In the genomic region with DNA sequence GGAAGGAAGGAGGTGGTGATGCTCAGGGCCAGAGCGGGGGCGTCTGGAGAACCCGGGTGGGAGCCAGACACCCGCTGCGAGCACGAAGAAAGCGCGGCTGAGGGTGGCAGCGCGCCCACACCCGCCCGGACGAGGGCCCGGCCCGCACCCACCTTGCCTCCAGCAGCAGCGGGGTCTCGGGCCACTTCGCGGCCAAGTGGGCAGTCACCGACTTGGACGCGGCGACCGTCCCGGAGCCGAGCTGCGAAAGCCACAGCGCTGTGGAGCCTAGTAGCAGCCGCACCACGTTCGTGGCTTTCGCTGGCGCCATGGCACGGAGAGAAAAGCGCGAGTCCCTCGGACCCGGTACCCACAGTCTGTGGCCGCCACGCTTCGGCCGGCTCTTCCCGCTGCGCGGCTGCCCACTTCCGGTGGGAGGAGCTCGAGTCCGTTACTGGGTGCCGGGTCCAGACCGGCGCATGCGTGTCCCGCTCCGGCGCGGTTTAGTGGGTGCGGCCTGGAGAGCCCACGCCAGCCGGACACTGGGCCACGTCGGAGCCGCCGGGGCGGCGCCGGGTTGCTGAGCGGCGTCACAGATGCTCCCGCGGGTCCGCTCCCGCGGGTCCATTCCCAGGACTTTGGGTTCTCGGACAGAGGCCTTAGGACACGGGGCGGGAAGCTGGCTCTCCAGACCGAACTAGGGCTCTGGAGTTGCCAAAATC, we compare ENCODE assay signal across 8 cellular contexts. TPM values are rescaled to one million over a fixed set of nuclear protein-coding genes. Genes with fewer than 3 reads are reported as not detected.
A peak's percentile ranks its signal among the peaks of the same experiment; 100 is the strongest.
DNase-seq lines count a peak whose midpoint lies in the region; FAIRE-seq and TF ChIP-seq lines count a peak whose summit lies in the region.

A gene with protein sequence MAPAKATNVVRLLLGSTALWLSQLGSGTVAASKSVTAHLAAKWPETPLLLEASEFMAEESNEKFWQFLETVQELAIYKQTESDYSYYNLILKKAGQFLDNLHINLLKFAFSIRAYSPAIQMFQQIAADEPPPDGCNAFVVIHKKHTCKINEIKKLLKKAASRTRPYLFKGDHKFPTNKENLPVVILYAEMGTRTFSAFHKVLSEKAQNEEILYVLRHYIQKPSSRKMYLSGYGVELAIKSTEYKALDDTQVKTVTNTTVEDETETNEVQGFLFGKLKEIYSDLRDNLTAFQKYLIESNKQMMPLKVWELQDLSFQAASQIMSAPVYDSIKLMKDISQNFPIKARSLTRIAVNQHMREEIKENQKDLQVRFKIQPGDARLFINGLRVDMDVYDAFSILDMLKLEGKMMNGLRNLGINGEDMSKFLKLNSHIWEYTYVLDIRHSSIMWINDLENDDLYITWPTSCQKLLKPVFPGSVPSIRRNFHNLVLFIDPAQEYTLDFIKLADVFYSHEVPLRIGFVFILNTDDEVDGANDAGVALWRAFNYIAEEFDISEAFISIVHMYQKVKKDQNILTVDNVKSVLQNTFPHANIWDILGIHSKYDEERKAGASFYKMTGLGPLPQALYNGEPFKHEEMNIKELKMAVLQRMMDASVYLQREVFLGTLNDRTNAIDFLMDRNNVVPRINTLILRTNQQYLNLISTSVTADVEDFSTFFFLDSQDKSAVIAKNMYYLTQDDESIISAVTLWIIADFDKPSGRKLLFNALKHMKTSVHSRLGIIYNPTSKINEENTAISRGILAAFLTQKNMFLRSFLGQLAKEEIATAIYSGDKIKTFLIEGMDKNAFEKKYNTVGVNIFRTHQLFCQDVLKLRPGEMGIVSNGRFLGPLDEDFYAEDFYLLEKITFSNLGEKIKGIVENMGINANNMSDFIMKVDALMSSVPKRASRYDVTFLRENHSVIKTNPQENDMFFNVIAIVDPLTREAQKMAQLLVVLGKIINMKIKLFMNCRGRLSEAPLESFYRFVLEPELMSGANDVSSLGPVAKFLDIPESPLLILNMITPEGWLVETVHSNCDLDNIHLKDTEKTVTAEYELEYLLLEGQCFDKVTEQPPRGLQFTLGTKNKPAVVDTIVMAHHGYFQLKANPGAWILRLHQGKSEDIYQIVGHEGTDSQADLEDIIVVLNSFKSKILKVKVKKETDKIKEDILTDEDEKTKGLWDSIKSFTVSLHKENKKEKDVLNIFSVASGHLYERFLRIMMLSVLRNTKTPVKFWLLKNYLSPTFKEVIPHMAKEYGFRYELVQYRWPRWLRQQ (N-terminal part only) (minus strand): TSS at position 399 of the 701 bp plus-strand sequence. CDS start 89 bp downstream, at position 310.

- no CpG with 5 or more reads among the region's 77 CpGs for WGBS in H9 (ENCODE audit: extremely low coverage, insufficient read length, low lambda C conversion rate)
- WGBS in small intestine, 3 donors = 1 to 2% (median 1%) methylated on average over 76 to 77 of the region's 77 CpGs

- peaks cover 6 to 9% of the 10 kb centered on the region in 2 experiments for H3K9me3 Mint-ChIP-seq in H9

- peak within 1 kb of the TSS; percentile 87 to 95 (median 89); a peak in 6 of 7 replicates for H3K27ac Mint-ChIP-seq in H9

- H3K4me1 ChIP-seq in H9 (ENCODE audit: insufficient read depth, low read length) = no peaks in the 10 kb centered on the region; the same call in 1 of the 2 replicates
- H3K4me1 ChIP-seq in kidney (ENCODE audit: control insufficient read depth in 1 of 2, insufficient read depth in 1 of 2, low read depth in 1 of 2, low read length in 2 of 2) = no peaks in the 10 kb centered on the region
- no peaks in the 10 kb centered on the region for H3K4me1 ChIP-seq in small intestine (ENCODE audit: control insufficient read depth in 2 of 2, insufficient read depth in 1 of 2, low read depth in 1 of 2, low read length in 1 of 2)

- H3K4me2 ChIP-seq in H9 (ENCODE audit: insufficient read depth, insufficient read length, low read length) = peak within 1 kb of the TSS; percentile 77

- peak within 1 kb of the TSS; percentile 85 for H3K14ac ChIP-seq in H9 (ENCODE audit: insufficient read depth, low read length)

- H3K4me1 Mint-ChIP-seq in H9 = peaks cover 10 to 14% of the 10 kb centered on the region in 2 experiments

- H3K4me3 Mint-ChIP-seq in H9 = peak within 1 kb of the TSS; percentile 93 to 95

- no peak within 1 kb of the TSS for H2BK120ac ChIP-seq in H9 (ENCODE audit: low read depth, low read length, poor library complexity, severe bottlenecking)

- H3K79me1 ChIP-seq in H9 (ENCODE audit: insufficient read depth, low read depth, low read length, poor library complexity, severe bottlenecking) = no peaks in the 10 kb centered on the region

- H2BK15ac ChIP-seq in H9 (ENCODE audit: low read depth, low read length) = no peak within 1 kb of the TSS

- H3T11ph ChIP-seq in H9 (ENCODE audit: low read length) = no peak within 1 kb of the TSS

- no peak within 1 kb of the TSS for H3K27ac ChIP-seq in H9 (ENCODE audit: insufficient read length, low read depth, low read length)
- peak within 1 kb of the TSS; percentile 68 to 84 for H3K27ac ChIP-seq in kidney (ENCODE audit: low read depth in 2 of 2, low read length in 2 of 2)
- peak within 1 kb of the TSS; percentile 68 to 91 for H3K27ac ChIP-seq in small intestine (ENCODE audit: low read depth in 1 of 2, low read length in 1 of 2)

- no peak for FAIRE-seq in kidney (lab: Jason Lieb, UNC)
- FAIRE-seq in small intestine (lab: Jason Lieb, UNC) = no peak

- intact Hi-C loops in kidney (cut with DNase I) = no loop called here

- DNase-seq in activated CD8-positive, alpha-beta memory T cell treated with anti-CD3 and anti-CD28 coated beads, Interleukin-2, amount 50 U/mL, for 48 hours = peak; percentile 64
- no peak for DNase-seq in activated CD8-positive, alpha-beta memory T cell treated with anti-CD3 and anti-CD28 coated beads, Interleukin-2, amount 50 U/mL, for 4 hours
- DNase-seq in H9 (peak; percentile 91), LHCN-M2 (ENCODE audit: low read depth) (peak; percentile 92), RPMI7951 (ENCODE audit: low read depth) (peak; percentile 91), choroid plexus epithelial cell (ENCODE audit: low read depth) (peak; percentile 96), kidney (peak; percentile 98), small intestine (peak; percentile 88)

- H2BK5ac ChIP-seq in H9 (ENCODE audit: insufficient read length, low read length) = no peak within 1 kb of the TSS

- H3K4me3 ChIP-seq in choroid plexus epithelial cell (ENCODE audit: low read depth, low read length) = peak within 1 kb of the TSS; percentile 100
- peak within 1 kb of the TSS; percentile 71 to 81 for H3K4me3 ChIP-seq in kidney (ENCODE audit: low read length in 2 of 2)
- H3K4me3 ChIP-seq in small intestine (ENCODE audit: low read depth in 1 of 2, low read length in 2 of 2) = peak within 1 kb of the TSS; percentile 66 to 98

- H3K9ac ChIP-seq in H9 (ENCODE audit: extremely low read depth, insufficient read length, low read length) (peak within 1 kb of the TSS; percentile 71), kidney (ENCODE audit: low read length in 2 of 2) (peak within 1 kb of the TSS; percentile 73 to 82)

- no peak within 1 kb of the TSS for H3K56ac ChIP-seq in H9 (ENCODE audit: insufficient read length, low read depth, low read length)

- H3K18ac ChIP-seq in H9 (ENCODE audit: insufficient read length, low read depth, low read length) = peak within 1 kb of the TSS; percentile 79

- H3K27me3 Mint-ChIP-seq in H9 (ENCODE audit: low read depth) = no peaks in the 10 kb centered on the region

- H3K9me3 ChIP-seq in H9 (ENCODE audit: control insufficient read depth, low read depth, low read length) (no peaks in the 10 kb centered on the region), kidney (ENCODE audit: control insufficient read depth in 1 of 2, low read length in 2 of 2) (no peaks in the 10 kb centered on the region), small intestine (ENCODE audit: control insufficient read depth, low read depth) (no peaks in the 10 kb centered on the region)

- no peaks in the 10 kb centered on the region for H3K23me2 ChIP-seq in H9 (ENCODE audit: insufficient read length, low read depth, low read length, poor library complexity, severe bottlenecking)

- TF ChIP-seq CTCF in H9 (conservative IDR thresholded peaks at IDR 0.05) (no peak), choroid plexus epithelial cell (conservative IDR thresholded peaks at IDR 0.05; ENCODE audit: low read depth, low read length) (no peak), kidney (IDR thresholded peaks at IDR 0.05; ENCODE audit: borderline replicate concordance, extremely low read depth, insufficient read depth) (no peak)

- H2BK20ac ChIP-seq in H9 (ENCODE audit: low read depth, low read length, poor library complexity, severe bottlenecking) = no peak within 1 kb of the TSS

- H2AK5ac ChIP-seq in H9 (ENCODE audit: insufficient read length, low read length) = no peak within 1 kb of the TSS

- H4K8ac ChIP-seq in H9 (replicated peaks; ENCODE audit: insufficient read length, low read depth, low read length) = no peak within 1 kb of the TSS

- peaks cover 13 to 19% (median 13%) of the 10 kb centered on the region in 3 experiments for H3K36me3 Mint-ChIP-seq in H9 (ENCODE audit: insufficient read depth in 1 of 3, low read depth in 3 of 3)

- no peaks in the 10 kb centered on the region for H3K36me3 ChIP-seq in kidney (ENCODE audit: control insufficient read depth in 1 of 2, insufficient read depth in 2 of 2, low read length in 2 of 2)
- no peaks in the 10 kb centered on the region for H3K36me3 ChIP-seq in small intestine (ENCODE audit: control insufficient read depth in 2 of 2, insufficient read depth in 2 of 2, low read length in 2 of 2)

- no peak within 1 kb of the TSS for H4K5ac ChIP-seq in H9 (ENCODE audit: insufficient read length, low read depth, low read length)

- H3K4ac ChIP-seq in H9 (ENCODE audit: low read depth, low read length) = no peak within 1 kb of the TSS

- peak within 1 kb of the TSS; percentile 58 for H2AFZ ChIP-seq in H9 (ENCODE audit: low read length)

- no peaks in the 10 kb centered on the region for H4K20me1 ChIP-seq in H9 (ENCODE audit: control insufficient read depth, insufficient read depth, insufficient read length)

- no peak within 1 kb of the TSS for H4K91ac ChIP-seq in H9 (ENCODE audit: insufficient read length, low read depth, low read length)

- H3K23ac ChIP-seq in H9 (ENCODE audit: insufficient read length, low read depth, low read length) = no peak within 1 kb of the TSS

- H2BK12ac ChIP-seq in H9 (ENCODE audit: insufficient read length, low read depth, low read length) = no peak within 1 kb of the TSS

- peaks cover 6% of the 10 kb centered on the region; the same call in 1 of the 2 replicates for H3K79me2 ChIP-seq in H9 (ENCODE audit: insufficient read depth, low read length)

- no peaks in the 10 kb centered on the region for H3K27me3 ChIP-seq in H9 (ENCODE audit: insufficient read depth, low read length)
- H3K27me3 ChIP-seq in small intestine (ENCODE audit: control insufficient read depth in 2 of 2, insufficient read depth in 2 of 2, low read length in 2 of 2) = no peaks in the 10 kb centered on the region

RNA-seq across cellular contexts. Expression of the gene that starts here (rescaled TPM):
- total RNA-seq in H9 (2021) = 31.3 and 34.5 TPM in 2 replicates
- 36.7 and 41.6 TPM in 2 replicates for total RNA-seq in LHCN-M2 (2014; rRNA removed)
- polyA plus RNA-seq in LHCN-M2 (2012) = 4.6 TPM
- 23.5 and 24.4 TPM in 2 replicates for total RNA-seq in RPMI7951 (2014; rRNA removed; shearing (Covaris generic))
- 31.9 TPM for total RNA-seq in kidney
- polyA plus RNA-seq in kidney (ENCODE audit: insufficient read depth, low read depth, low replicate concordance) = 10.0 TPM
- polyA plus RNA-seq in small intestine = 1 to 10 TPM; 1.6 to 5.9 (median 4.6) TPM
